8 cellular contexts compared by ENCODE assay signal in genomic region chr14:101628471-101628966, GRCh38.
DNase-seq lines count a peak whose midpoint lies in the region; ATAC-seq and TF ChIP-seq lines count a peak whose summit lies in the region.

No MANE protein-coding gene starts in this region.

- no peaks in the 10 kb centered on the region for H4K20me1 ChIP-seq in BLaER1

- no peaks in the 10 kb centered on the region for H3K9me3 ChIP-seq in BLaER1
- no peaks in the 10 kb centered on the region for H3K9me3 ChIP-seq in thoracic aorta

- no peaks in the 10 kb centered on the region for H3K36me3 Mint-ChIP-seq in osteocyte (ENCODE audit: unreplicated experiment)

- H3K27ac Mint-ChIP-seq in osteocyte (ENCODE audit: unreplicated experiment) = no peak overlapping the region

- TF ChIP-seq CTCF in osteocyte (IDR thresholded peaks at IDR 0.05) = peak; percentile 98
- peak; percentile 98 for TF ChIP-seq CTCF in thoracic aorta (IDR thresholded peaks at IDR 0.05)

- peak; percentile 55 for DNase-seq in Jurkat, Clone E6-1 (ENCODE audit: low read depth, low spot score)
- DNase-seq in SHP77 (lab: John Stamatoyannopoulos, UW) (peak; percentile 46 to 61), globus pallidus (ENCODE audit: low spot score) (peak; percentile 59), osteocyte (ENCODE audit: extremely low spot score, unreplicated experiment) (peak; percentile 92), thoracic aorta (ENCODE audit: low spot score) (no peak)
- peak; percentile 66 for DNase-seq in activated gamma-delta T cell treated with anti-CD3 and anti-CD28 coated beads, Interleukin-2, amount 50 U/mL, for 16 hours (ENCODE audit: low read depth)

- H3K27ac ChIP-seq in BLaER1 (peak overlapping the region; percentile 49; the same call in 1 of the 2 replicates), thoracic aorta (no peak overlapping the region)

- H3K4me2 ChIP-seq in BLaER1 = peak overlapping the region; percentile 80

- peaks cover 15% of the 10 kb centered on the region for H3K4me1 ChIP-seq in BLaER1
- peaks cover 7 to 12% of the 10 kb centered on the region in 2 donors for H3K4me1 ChIP-seq in thoracic aorta (ENCODE audit: control insufficient read depth in 1 of 2, low read depth in 2 of 2)

- H3K4me3 ChIP-seq in BLaER1 = no peak overlapping the region
- H3K4me3 ChIP-seq in Jurkat, Clone E6-1 (ENCODE audit: low read length) = peak overlapping the region; percentile 21; the same call in 1 of the 2 replicates
- H3K4me3 ChIP-seq in thoracic aorta = peak overlapping the region; percentile 59

- peaks cover 19% of the 10 kb centered on the region for H3K27me3 Mint-ChIP-seq in osteocyte (ENCODE audit: unreplicated experiment)

- H3K9me3 Mint-ChIP-seq in osteocyte (ENCODE audit: unreplicated experiment) = no peaks in the 10 kb centered on the region

- 0 out of 2 replicates have a peak overlapping the region, but pooled peaks have one; percentile 29 for H3K9ac ChIP-seq in BLaER1

- ATAC-seq in GM19463 (IDR thresholded peaks at IDR 0.05; ENCODE audit: unreplicated experiment) (peak; percentile 83), thoracic aorta (ENCODE audit: insufficient number of reproducible peaks, low FRiP score, low read depth) (peak; percentile 74)

- peaks cover 22% of the 10 kb centered on the region for H3K4me1 Mint-ChIP-seq in osteocyte (ENCODE audit: unreplicated experiment)

- H3K27me3 ChIP-seq in BLaER1 (peaks cover 4% of the 10 kb centered on the region; the same call in 1 of the 2 replicates), thoracic aorta (replicated peaks; ENCODE audit: insufficient read depth) (no peaks in the 10 kb centered on the region)

- no peak overlapping the region for H3K4me3 Mint-ChIP-seq in osteocyte (ENCODE audit: unreplicated experiment)

- H3K36me3 ChIP-seq in BLaER1 (no peaks in the 10 kb centered on the region), thoracic aorta (no peaks in the 10 kb centered on the region)
